9 cellular contexts compared by ENCODE assay signal in genomic region chr1:20981903-20982695, GRCh38.
DNase-seq lines count a peak whose midpoint lies in the region; ATAC-seq and TF ChIP-seq lines count a peak whose summit lies in the region.
"Had no signal": no experiment of that assay in that cellular context is flagged by ENCODE, and none has a peak within 500 bp of the region (broad histone marks: within the 10 kb centered on the region; RNA-seq: fewer than 3 reads in every experiment).

No MANE protein-coding gene starts in this region.

- H3K36me3 ChIP-seq in BJ (ENCODE audit: control insufficient read depth, insufficient read depth, low read length) = peaks cover 2% of the 10 kb centered on the region; the same call in 1 of the 2 replicates

- TF ChIP-seq CTCF in BJ (IDR thresholded peaks at IDR 0.05; ENCODE audit: insufficient read depth, low read depth, low read length) = peak; percentile 30

- POLR2A ChIA-PET in BJ (lab: Charles Lee) = no interaction called here

- H3K27ac Mint-ChIP-seq in effector memory CD8-positive, alpha-beta T cell = peak overlapping the region in 1 of 2 donors; percentile 85

- no peak for TF ChIP-seq EP300 in Ishikawa (IDR thresholded peaks at IDR 0.05; ENCODE audit: borderline replicate concordance)

- TF ChIP-seq RAD21 in Ishikawa (IDR thresholded peaks at IDR 0.05; ENCODE audit: low read depth) = peak; percentile 53

- no peak for DNase-seq in BJ (ENCODE audit: low read depth)
- peak; percentile 48 for DNase-seq in cerebellar cortex (ENCODE audit: low spot score)
- peak; percentile 64 for DNase-seq in medulla oblongata (ENCODE audit: extremely low spot score)
- no peak for DNase-seq in effector memory CD8-positive, alpha-beta T cell
- DNase-seq in activated CD4-positive, alpha-beta T cell treated with anti-CD3 and anti-CD28 coated beads, Interleukin-2, amount 50 U/mL, for 48 hours = no peak
- no peak for DNase-seq in stimulated activated CD8-positive, alpha-beta memory T cell treated with anti-CD3 and anti-CD28 coated beads, Interleukin-4, amount 100 ng/mL, for 48 hours
- DNase-seq: effector memory CD4-positive, alpha-beta T cell had no signal

- peaks cover 2 to 11% of the 10 kb centered on the region in 2 donors for H3K4me1 Mint-ChIP-seq in effector memory CD8-positive, alpha-beta T cell (ENCODE audit: low read depth in 2 of 2)

- no peaks in the 10 kb centered on the region for H3K9me3 Mint-ChIP-seq in effector memory CD8-positive, alpha-beta T cell

- H3K4me3 Mint-ChIP-seq in effector memory CD8-positive, alpha-beta T cell = no peak overlapping the region

- ATAC-seq in effector memory CD8-positive, alpha-beta T cell (replicated peaks) = no peak
- no peak for ATAC-seq in GM21526 (IDR thresholded peaks at IDR 0.05; ENCODE audit: low FRiP score, unreplicated experiment)

- H3K36me3 Mint-ChIP-seq in effector memory CD8-positive, alpha-beta T cell (ENCODE audit: insufficient read depth) = peaks cover 4% of the 10 kb centered on the region

- H3K27me3 Mint-ChIP-seq in effector memory CD8-positive, alpha-beta T cell = no peaks in the 10 kb centered on the region

- CTCF ChIA-PET in BJ (lab: Yijun Ruan, JAX) = interaction anchor here (0.6 to 3.8 kb wide), 6 partner anchors 15 to 213 kb away, joined by 3 to 22 read pairs (median 4); no protein-coding TSS in a partner anchor

- H3K27me3 ChIP-seq in BJ (ENCODE audit: control insufficient read depth, insufficient read depth, low read length) = no peaks in the 10 kb centered on the region

- H3K4me3 ChIP-seq in BJ (ENCODE audit: low read depth, low read length) = no peak overlapping the region

TF ChIP-seq in Ishikawa, 13 proteins besides CTCF, POLR2A, EP300 and RAD21:
- TF ChIP-seq TAF1 (IDR thresholded peaks at IDR 0.05; ENCODE audit: low read depth) (no peak), EGR1 (IDR thresholded peaks at IDR 0.05) (no peak), NFIC (IDR thresholded peaks at IDR 0.05) (no peak), FOXM1 (IDR thresholded peaks at IDR 0.05; ENCODE audit: borderline replicate concordance, low read depth) (no peak), TEAD4 (IDR thresholded peaks at IDR 0.05) (no peak), YY1 (IDR thresholded peaks at IDR 0.05; ENCODE audit: low read depth) (no peak), TCF12 (IDR thresholded peaks at IDR 0.05; ENCODE audit: low read depth) (no peak), CREB1 (IDR thresholded peaks at IDR 0.05; ENCODE audit: low read depth) (no peak), ZBTB7A (IDR thresholded peaks at IDR 0.05; ENCODE audit: low read depth) (no peak), USF1 (IDR thresholded peaks at IDR 0.05) (no peak), CEBPB (IDR thresholded peaks at IDR 0.05) (no peak)
- TF ChIP-seq, protein P1, sequence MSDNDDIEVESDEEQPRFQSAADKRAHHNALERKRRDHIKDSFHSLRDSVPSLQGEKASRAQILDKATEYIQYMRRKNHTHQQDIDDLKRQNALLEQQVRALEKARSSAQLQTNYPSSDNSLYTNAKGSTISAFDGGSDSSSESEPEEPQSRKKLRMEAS (IDR thresholded peaks at IDR 0.05) = no peak
- TF ChIP-seq, protein P2, sequence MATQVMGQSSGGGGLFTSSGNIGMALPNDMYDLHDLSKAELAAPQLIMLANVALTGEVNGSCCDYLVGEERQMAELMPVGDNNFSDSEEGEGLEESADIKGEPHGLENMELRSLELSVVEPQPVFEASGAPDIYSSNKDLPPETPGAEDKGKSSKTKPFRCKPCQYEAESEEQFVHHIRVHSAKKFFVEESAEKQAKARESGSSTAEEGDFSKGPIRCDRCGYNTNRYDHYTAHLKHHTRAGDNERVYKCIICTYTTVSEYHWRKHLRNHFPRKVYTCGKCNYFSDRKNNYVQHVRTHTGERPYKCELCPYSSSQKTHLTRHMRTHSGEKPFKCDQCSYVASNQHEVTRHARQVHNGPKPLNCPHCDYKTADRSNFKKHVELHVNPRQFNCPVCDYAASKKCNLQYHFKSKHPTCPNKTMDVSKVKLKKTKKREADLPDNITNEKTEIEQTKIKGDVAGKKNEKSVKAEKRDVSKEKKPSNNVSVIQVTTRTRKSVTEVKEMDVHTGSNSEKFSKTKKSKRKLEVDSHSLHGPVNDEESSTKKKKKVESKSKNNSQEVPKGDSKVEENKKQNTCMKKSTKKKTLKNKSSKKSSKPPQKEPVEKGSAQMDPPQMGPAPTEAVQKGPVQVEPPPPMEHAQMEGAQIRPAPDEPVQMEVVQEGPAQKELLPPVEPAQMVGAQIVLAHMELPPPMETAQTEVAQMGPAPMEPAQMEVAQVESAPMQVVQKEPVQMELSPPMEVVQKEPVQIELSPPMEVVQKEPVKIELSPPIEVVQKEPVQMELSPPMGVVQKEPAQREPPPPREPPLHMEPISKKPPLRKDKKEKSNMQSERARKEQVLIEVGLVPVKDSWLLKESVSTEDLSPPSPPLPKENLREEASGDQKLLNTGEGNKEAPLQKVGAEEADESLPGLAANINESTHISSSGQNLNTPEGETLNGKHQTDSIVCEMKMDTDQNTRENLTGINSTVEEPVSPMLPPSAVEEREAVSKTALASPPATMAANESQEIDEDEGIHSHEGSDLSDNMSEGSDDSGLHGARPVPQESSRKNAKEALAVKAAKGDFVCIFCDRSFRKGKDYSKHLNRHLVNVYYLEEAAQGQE (IDR thresholded peaks at IDR 0.05; ENCODE audit: low read depth) = no peak

Comparison
In these comparisons a context has a peak if more than half of its experiments do, and no peak if none do; other contexts are left out.
1. DNase-seq: peak in cerebellar cortex (single experiment) and medulla oblongata (single experiment); none in BJ (single experiment), effector memory CD8-positive, alpha-beta T cell (0 of 3), activated CD4-positive, alpha-beta T cell treated with anti-CD3 and anti-CD28 coated beads, Interleukin-2, amount 50 U/mL, for 48 hours (0 of 2) and stimulated activated CD8-positive, alpha-beta memory T cell treated with anti-CD3 and anti-CD28 coated beads, Interleukin-4, amount 100 ng/mL, for 48 hours (single experiment).